ENCODE assay signal across 22 cellular contexts in genomic region chr11:113651018-113651417, GRCh38.
"Had no signal": no experiment of that assay in that cellular context is flagged by ENCODE, and none has a peak within 500 bp of the region (broad histone marks: within the 10 kb centered on the region; RNA-seq: fewer than 3 reads in every experiment).

No MANE protein-coding gene starts in this region.

- H3K36me3 Mint-ChIP-seq: stimulated activated effector memory CD8-positive, alpha-beta T cell treated with anti-CD3 and anti-CD28 coated beads, Interleukin-12 subunit alpha, Interleukin-12 subunit beta, amount 100 ng/mL, for 72 hours had no signal

- H3K9ac ChIP-seq: parathyroid adenoma had no signal

- H3K4me3 ChIP-seq: coronary artery, hepatocyte, left ventricle myocardium inferior, lung, psoas muscle, right lobe of liver, suprapubic skin, thyroid gland had no signal

- DNase-seq: effector CD4-positive, alpha-beta T cell; foreskin melanocyte; head of caudate nucleus; kidney; left cardiac atrium; left ventricle myocardium inferior; mesenchymal stem cell; midbrain; psoas muscle; retina; right lobe of liver; stimulated activated CD4-positive, alpha-beta T cell treated with anti-CD3 and anti-CD28 coated beads, Interleukin-4, amount 100 ng/mL, for 1 hour; stimulated activated CD8-positive, alpha-beta memory T cell treated with anti-CD3 and anti-CD28 coated beads, Interleukin-4, amount 100 ng/mL, for 48 hours; stimulated activated naive CD8-positive, alpha-beta T cell treated with anti-CD3 and anti-CD28 coated beads, Interleukin-15, Interleukin-2, amounts not matched to agents 100 U/mL and 50 U/mL, for 24 hours; thyroid gland had no signal

- H3K9me3 ChIP-seq: psoas muscle, right lobe of liver, suprapubic skin, thyroid gland had no signal

- H3K27ac ChIP-seq: coronary artery, hepatocyte, left ventricle myocardium inferior, parathyroid adenoma, psoas muscle, right lobe of liver, suprapubic skin, thyroid gland had no signal

- H3K27me3 ChIP-seq: hepatocyte, right lobe of liver, suprapubic skin, thyroid gland had no signal

- H3K4me1 ChIP-seq: left ventricle myocardium inferior, parathyroid adenoma, psoas muscle, right lobe of liver, suprapubic skin, thyroid gland had no signal

- H3K4me1 Mint-ChIP-seq: nephron; stimulated activated effector memory CD8-positive, alpha-beta T cell treated with anti-CD3 and anti-CD28 coated beads, Interleukin-12 subunit alpha, Interleukin-12 subunit beta, amount 100 ng/mL, for 72 hours had no signal

- H3K4me3 Mint-ChIP-seq: nephron; stimulated activated effector memory CD8-positive, alpha-beta T cell treated with anti-CD3 and anti-CD28 coated beads, Interleukin-12 subunit alpha, Interleukin-12 subunit beta, amount 100 ng/mL, for 72 hours had no signal

- H3K9me3 Mint-ChIP-seq: stimulated activated effector memory CD8-positive, alpha-beta T cell treated with anti-CD3 and anti-CD28 coated beads, Interleukin-12 subunit alpha, Interleukin-12 subunit beta, amount 100 ng/mL, for 72 hours had no signal

- ATAC-seq: left cardiac atrium; psoas muscle; right lobe of liver; stimulated activated effector memory CD8-positive, alpha-beta T cell treated with anti-CD3 and anti-CD28 coated beads, Interleukin-12 subunit alpha, Interleukin-12 subunit beta, amount 100 ng/mL, for 72 hours; stimulated activated naive CD8-positive, alpha-beta T cell treated with anti-CD3 and anti-CD28 coated beads, Interleukin-15, Interleukin-2, amounts not matched to agents 100 U/mL and 50 U/mL, for 24 hours had no signal

- H3K36me3 ChIP-seq: left ventricle myocardium inferior, right lobe of liver, suprapubic skin, thyroid gland had no signal

- H3K27ac Mint-ChIP-seq: stimulated activated effector memory CD8-positive, alpha-beta T cell treated with anti-CD3 and anti-CD28 coated beads, Interleukin-12 subunit alpha, Interleukin-12 subunit beta, amount 100 ng/mL, for 72 hours had no signal
